Comparison of ENCODE assay signal across 33 cellular contexts in the genomic region with DNA sequence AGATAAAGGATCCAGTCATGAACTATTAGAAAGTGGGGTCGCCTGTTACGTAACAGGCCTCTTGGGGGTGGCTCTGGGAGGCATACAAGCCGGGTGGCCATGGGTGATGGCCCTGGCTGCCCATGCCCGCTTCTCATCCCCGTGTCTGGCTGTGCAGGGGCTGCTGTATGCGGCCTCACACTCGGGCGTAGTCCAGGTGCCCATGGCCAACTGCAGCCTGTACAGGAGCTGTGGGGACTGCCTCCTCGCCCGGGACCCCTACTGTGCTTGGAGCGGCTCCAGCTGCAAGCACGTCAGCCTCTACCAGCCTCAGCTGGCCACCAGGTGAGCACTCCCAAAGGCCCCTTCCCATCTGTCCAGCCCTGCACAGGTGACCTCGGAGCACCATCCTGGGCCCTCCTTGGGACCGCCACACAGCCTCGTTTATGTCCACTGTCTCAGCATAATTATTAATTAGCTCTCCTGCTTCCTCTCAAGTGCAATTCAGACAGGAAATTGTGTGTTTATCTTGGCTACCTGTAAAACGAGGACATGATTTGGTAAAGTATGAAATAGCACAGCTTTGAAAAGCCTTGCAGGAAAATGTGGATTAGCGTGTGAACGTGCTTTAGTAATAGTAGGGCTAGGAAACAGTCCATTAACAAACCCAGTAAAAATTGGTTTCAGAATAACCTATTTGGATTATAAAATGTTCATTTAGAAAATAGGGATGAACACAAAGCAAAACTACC. TPM values are rescaled to one million over a fixed set of nuclear protein-coding genes. Genes with fewer than 3 reads are reported as not detected.
DNase-seq lines count a peak whose midpoint lies in the region; ATAC-seq, FAIRE-seq and TF ChIP-seq lines count a peak whose summit lies in the region.
"Had no signal": no experiment of that assay in that cellular context is flagged by ENCODE, and none has a peak within 500 bp of the region (broad histone marks: within the 10 kb centered on the region; RNA-seq: fewer than 3 reads in every experiment).

No MANE protein-coding gene starts in this region.

- no peak overlapping the region for H4K91ac ChIP-seq in trophoblast cell (ENCODE audit: low read depth, low read length)

- H3K4ac ChIP-seq in trophoblast cell (ENCODE audit: low read depth, low read length) = no peak overlapping the region

- H3K9me3 ChIP-seq in upper lobe of right lung (no peaks in the 10 kb centered on the region), trophoblast cell (ENCODE audit: insufficient read depth, low read depth, low read length) (peaks cover 3% of the 10 kb centered on the region), HepG2 (ENCODE audit: low read length) (no peaks in the 10 kb centered on the region)
- H3K9me3 ChIP-seq: gastroesophageal sphincter, lower lobe of right lung, psoas muscle, sigmoid colon, stomach, thyroid gland had no signal

- CTCF ChIA-PET in RWPE1 (lab: Yijun Ruan, JAX) (interaction anchor here (0.6 kb wide), 1 partner anchor 14 kb away, joined by 3 read pairs; no protein-coding TSS in a partner anchor), HepG2 (lab: Yijun Ruan, JAX; ENCODE audit: low intra/inter-chr PET ratio, low total read pairs) (no interaction called here)

- no peak overlapping the region for H2BK12ac ChIP-seq in trophoblast cell (ENCODE audit: low read length)

- peak overlapping the region; percentile 60 for H3K27ac ChIP-seq in RWPE1
- no peak overlapping the region for H3K27ac ChIP-seq in upper lobe of right lung
- H3K27ac ChIP-seq in trophoblast cell (ENCODE audit: low read depth, low read length) = no peak overlapping the region
- H3K27ac ChIP-seq in HepG2 (ENCODE audit: extremely low read length, insufficient read depth, low read length) = no peak overlapping the region
- H3K27ac ChIP-seq: gastroesophageal sphincter, hepatocyte, lower lobe of right lung, psoas muscle, sigmoid colon, stomach, thyroid gland had no signal

- no peak for ATAC-seq in natural killer cell
- no peak for ATAC-seq in natural killer cell treated with Interleukin-12 subunit alpha and Interleukin-12 subunit beta and Interleukin-15 and Interleukin-18, amount 100 ng/mL, for 72 hours
- peak; percentile 2 for ATAC-seq in upper lobe of right lung
- no peak for ATAC-seq in HepG2
- ATAC-seq: activated CD8-positive, alpha-beta T cell treated with anti-CD3 and anti-CD28 coated beads for 36 hours; gastroesophageal sphincter; naive thymus-derived CD4-positive, alpha-beta T cell; PC-3; psoas muscle; SK-N-SH treated with all-trans-retinoic acid at 6 μM for 48 hours had no signal

- no peaks in the 10 kb centered on the region for H3K27me3 Mint-ChIP-seq in natural killer cell (ENCODE audit: low read depth in 2 of 2)
- no peaks in the 10 kb centered on the region for H3K27me3 Mint-ChIP-seq in natural killer cell treated with Interleukin-12 subunit alpha and Interleukin-12 subunit beta and Interleukin-15 and Interleukin-18, amount 100 ng/mL, for 72 hours
- H3K27me3 Mint-ChIP-seq: activated CD8-positive, alpha-beta T cell treated with anti-CD3 and anti-CD28 coated beads for 36 hours; naive thymus-derived CD4-positive, alpha-beta T cell had no signal

- DNase-seq in natural killer cell (no peak), NCI-H345 (lab: John Stamatoyannopoulos, UW) (peak; percentile 79), RWPE1 (ENCODE audit: low spot score) (no peak), upper lobe of right lung (no peak), trophoblast cell (no peak), NCI-H1694 (lab: John Stamatoyannopoulos, UW) (no peak), HepG2 (ENCODE audit: low spot score) (no peak)
- DNase-seq in natural killer cell treated with Interleukin-12 subunit alpha and Interleukin-12 subunit beta and Interleukin-15 and Interleukin-18, amount 100 ng/mL, for 72 hours (ENCODE audit: low spot score) = no peak
- DNase-seq: activated CD8-positive, alpha-beta memory T cell treated with anti-CD3 and anti-CD28 coated beads, Interleukin-2, amount 50 U/mL, for 48 hours; activated CD8-positive, alpha-beta T cell treated with anti-CD3 and anti-CD28 coated beads for 36 hours; activated naive CD4-positive, alpha-beta T cell treated with anti-CD3 and anti-CD28 coated beads, Interleukin-2, amount 50 U/mL, for 16 hours; DMS53; lower lobe of right lung; MV-4-11; naive thymus-derived CD4-positive, alpha-beta T cell; NCI-H446 treated with DMSO at 0.1 percent for 48 hours; nucleus accumbens; PC-3; psoas muscle; Right ventricle myocardium superior; sigmoid colon; stimulated activated CD4-positive, alpha-beta T cell treated with anti-CD3 and anti-CD28 coated beads, Interleukin-12 subunit alpha, Interleukin-12 subunit beta, amount 100 ng/mL, for 4 hours; stimulated activated CD4-positive, alpha-beta T cell treated with anti-CD3 and anti-CD28 coated beads, Interleukin-2, amount 100 ng/mL, for 48 hours; stomach; T-helper 2 cell; thyroid gland had no signal

- H2BK120ac ChIP-seq in trophoblast cell (ENCODE audit: insufficient read depth, low read length, poor library complexity) = no peak overlapping the region

- no peak overlapping the region for H2AK5ac ChIP-seq in trophoblast cell (ENCODE audit: low read length)

- BruUV-seq in HepG2 (replicated peaks; lab: Mats Ljungman, UMichigan) = no TSS peak

- FAIRE-seq in HepG2 (lab: Jason Lieb, UNC) = no peak
- FAIRE-seq: colon, GM12891 had no signal

- H3K36me3 Mint-ChIP-seq in natural killer cell = no peaks in the 10 kb centered on the region
- peaks cover 4% of the 10 kb centered on the region for H3K36me3 Mint-ChIP-seq in natural killer cell treated with Interleukin-12 subunit alpha and Interleukin-12 subunit beta and Interleukin-15 and Interleukin-18, amount 100 ng/mL, for 72 hours

- H4K12ac ChIP-seq in trophoblast cell (ENCODE audit: low read depth, low read length) = no peak overlapping the region

- no peaks in the 10 kb centered on the region for H3K79me1 ChIP-seq in trophoblast cell (ENCODE audit: low read length)

- no peak overlapping the region for H3K4me3 ChIP-seq in upper lobe of right lung
- no peak overlapping the region for H3K4me3 ChIP-seq in trophoblast cell (ENCODE audit: low read depth, low read length)
- no peak overlapping the region for H3K4me3 ChIP-seq in HepG2 (replicated peaks in 1 of 3; ENCODE audit: insufficient read depth in 1 of 3, low read depth in 2 of 3, low read length in 3 of 3)
- H3K4me3 ChIP-seq: gastroesophageal sphincter, hepatocyte, lower lobe of right lung, psoas muscle, sigmoid colon, stomach, thyroid gland had no signal

- no peak overlapping the region for H3K23ac ChIP-seq in trophoblast cell (ENCODE audit: low read length)

- no peak for TF ChIP-seq EP300 in HepG2 (IDR thresholded peaks at IDR 0.05; ENCODE audit: low read depth in 2 of 2, low read length in 2 of 2)
- no peak for TF ChIP-seq EP300 in HepG2 (CRISPR knock-in tag; IDR thresholded peaks at IDR 0.05; ENCODE audit: borderline replicate concordance)

- H3K4me1 ChIP-seq in upper lobe of right lung (peaks cover 13% of the 10 kb centered on the region), trophoblast cell (ENCODE audit: control insufficient read depth in 1 of 2, insufficient read depth in 2 of 2, low read length in 2 of 2) (no peaks in the 10 kb centered on the region), HepG2 (ENCODE audit: insufficient read depth, low read length) (no peaks in the 10 kb centered on the region)

- H3K27ac Mint-ChIP-seq in natural killer cell = no peak overlapping the region
- H3K27ac Mint-ChIP-seq in natural killer cell treated with Interleukin-12 subunit alpha and Interleukin-12 subunit beta and Interleukin-15 and Interleukin-18, amount 100 ng/mL, for 72 hours = no peak overlapping the region
- H3K27ac Mint-ChIP-seq: activated CD8-positive, alpha-beta T cell treated with anti-CD3 and anti-CD28 coated beads for 36 hours had no signal

- no peak overlapping the region for H2BK5ac ChIP-seq in trophoblast cell (ENCODE audit: low read depth, low read length, poor library complexity)

- no peak for TF ChIP-seq RAD21 in HepG2 (CRISPR knock-in tag; IDR thresholded peaks at IDR 0.05)

- intact Hi-C loops in natural killer cell (cut with micrococcal nuclease) = no loop called here
- intact Hi-C loops in upper lobe of right lung (cut with DNase I) = no loop called here
- intact Hi-C loops in HepG2 (cut with micrococcal nuclease; ENCODE audit: unreplicated experiment) = no loop called here

- H3K9ac ChIP-seq in trophoblast cell (ENCODE audit: low read length) (no peak overlapping the region), HepG2 (ENCODE audit: insufficient read depth, low read depth, low read length) (no peak overlapping the region)

- H3K27me3 ChIP-seq in upper lobe of right lung (no peaks in the 10 kb centered on the region), trophoblast cell (ENCODE audit: insufficient read depth, low read length) (no peaks in the 10 kb centered on the region), HepG2 (ENCODE audit: control insufficient read depth in 1 of 2, insufficient read depth in 2 of 2, low read length in 2 of 2) (no peaks in the 10 kb centered on the region)
- H3K27me3 ChIP-seq: gastroesophageal sphincter, hepatocyte, sigmoid colon, stomach, thyroid gland had no signal

- no peak overlapping the region for H3K14ac ChIP-seq in trophoblast cell (ENCODE audit: low read length)

- no peak overlapping the region for H4K8ac ChIP-seq in trophoblast cell (ENCODE audit: low read depth, low read length)

- peaks cover 9 to 18% of the 10 kb centered on the region in 2 donors for H3K4me1 Mint-ChIP-seq in natural killer cell
- H3K4me1 Mint-ChIP-seq in natural killer cell treated with Interleukin-12 subunit alpha and Interleukin-12 subunit beta and Interleukin-15 and Interleukin-18, amount 100 ng/mL, for 72 hours (ENCODE audit: low read depth in 2 of 2) = peaks cover 3 to 6% of the 10 kb centered on the region in 2 donors

- TF ChIP-seq POLR2A in HepG2 (IDR thresholded peaks at IDR 0.05; ENCODE audit: insufficient read depth in 1 of 2, low read depth in 2 of 2, low read length in 2 of 2) = no peak

- no peaks in the 10 kb centered on the region for H4K20me1 ChIP-seq in HepG2 (ENCODE audit: insufficient read depth, low read length)

- no peak overlapping the region for H3K18ac ChIP-seq in trophoblast cell (ENCODE audit: low read length)

- peak overlapping the region; percentile 13 for H3K4me3 Mint-ChIP-seq in natural killer cell
- H3K4me3 Mint-ChIP-seq in natural killer cell treated with Interleukin-12 subunit alpha and Interleukin-12 subunit beta and Interleukin-15 and Interleukin-18, amount 100 ng/mL, for 72 hours = no peak overlapping the region
- H3K4me3 Mint-ChIP-seq: activated CD8-positive, alpha-beta T cell treated with anti-CD3 and anti-CD28 coated beads for 36 hours; naive thymus-derived CD4-positive, alpha-beta T cell had no signal

- no CpG with 5 or more reads among the region's 18 CpGs for WGBS in trophoblast cell (ENCODE audit: extremely low coverage, insufficient coverage, insufficient read length)
- WGBS in HepG2 (ENCODE audit: low lambda C conversion rate) = 98% methylated on average over 16 of the region's 18 CpGs

- POLR2A ChIA-PET in RWPE1 (lab: Yijun Ruan, JAX; ENCODE audit: low non-redundant PET) = no interaction called here
- POLR2A ChIA-PET in HepG2 (lab: Yijun Ruan, JAX) = no interaction called here

- no peaks in the 10 kb centered on the region for H3K9me3 Mint-ChIP-seq in natural killer cell
- H3K9me3 Mint-ChIP-seq in natural killer cell treated with Interleukin-12 subunit alpha and Interleukin-12 subunit beta and Interleukin-15 and Interleukin-18, amount 100 ng/mL, for 72 hours = no peaks in the 10 kb centered on the region
- H3K9me3 Mint-ChIP-seq: activated CD8-positive, alpha-beta T cell treated with anti-CD3 and anti-CD28 coated beads for 36 hours had no signal

- TF ChIP-seq CTCF in natural killer cell (IDR thresholded peaks at IDR 0.05) (no peak), RWPE1 (conservative IDR thresholded peaks at IDR 0.05; ENCODE audit: low read depth) (no peak), upper lobe of right lung (IDR thresholded peaks at IDR 0.05) (no peak), HepG2 (CRISPR knock-in tag; IDR thresholded peaks at IDR 0.05) (no peak)

- in situ Hi-C loops in HepG2 (cut with HindIII; ENCODE audit: extremely low pct_ligation_motif_present, low pct_unique_long_range_greater_than_20kb) = no loop called here

- H2AFZ ChIP-seq in trophoblast cell (ENCODE audit: insufficient read depth, low read length, poor library complexity) (no peak overlapping the region), HepG2 (ENCODE audit: low read length) (no peak overlapping the region)
- H2AFZ ChIP-seq: hepatocyte had no signal

- H3K36me3 ChIP-seq in upper lobe of right lung (peaks cover 89% of the 10 kb centered on the region), trophoblast cell (ENCODE audit: control insufficient read depth in 1 of 2, insufficient read depth in 2 of 2, low read length in 2 of 2) (peaks cover 52 to 63% of the 10 kb centered on the region in 2 experiments), HepG2 (replicated peaks in 1 of 2; ENCODE audit: control insufficient read depth in 1 of 2, insufficient read depth in 2 of 2, low read length in 2 of 2) (peaks cover 18 to 56% of the 10 kb centered on the region in 2 experiments)

- H3K4me2 ChIP-seq in trophoblast cell (ENCODE audit: low read length) (no peak overlapping the region), HepG2 (ENCODE audit: low read depth, low read length) (no peak overlapping the region)
- H3K4me2 ChIP-seq: hepatocyte had no signal

- H3K79me2 ChIP-seq in trophoblast cell (ENCODE audit: control insufficient read depth, insufficient read depth, low read length, poor library complexity) (no peaks in the 10 kb centered on the region), HepG2 (ENCODE audit: insufficient read depth, low read length) (no peaks in the 10 kb centered on the region)
- H3K79me2 ChIP-seq: hepatocyte had no signal

RNA-seq across cellular contexts. Expression of gene CIB1, which starts 8.1 kb away (rescaled TPM):
- 100 to 1,000 TPM; 136 to 209 (median 154) TPM for total RNA-seq in natural killer cell
- total RNA-seq in natural killer cell treated with Interleukin-12 subunit alpha and Interleukin-12 subunit beta and Interleukin-15 and Interleukin-18, amount 100 ng/mL, for 72 hours = 100 to 1,000 TPM in 1 of 2 donors, 10 to 100 TPM in 1; 86.1 to 119 TPM
- total RNA-seq in upper lobe of right lung = 62.8 TPM
- polyA plus RNA-seq in trophoblast cell (2013) = 32.9 and 34.6 TPM in 2 replicates
- 38.7 and 52.4 TPM in 2 replicates for total RNA-seq in HepG2 (2016; rRNA removed; fragmentation: Illumina TruSeq; extraction: Trizol)
- 18.8 and 20.6 TPM in 2 replicates for total RNA-seq in HepG2 (2016; cell fraction: cytosol; rRNA removed; fragmentation: Illumina TruSeq; extraction: Trizol; ENCODE audit: low read depth)
- 43.1 and 52.3 TPM in 2 replicates for total RNA-seq in HepG2 (2016; cell fraction: insoluble cytoplasmic fraction; rRNA removed; fragmentation: Illumina TruSeq; extraction: Trizol)
- 30.4 and 35.8 TPM in 2 replicates for total RNA-seq in HepG2 (2016; cell fraction: membrane; rRNA removed; fragmentation: Illumina TruSeq; extraction: Trizol)
- 22.1 and 24.2 TPM in 2 replicates for total RNA-seq in HepG2 (2016; cell fraction: nucleus; rRNA removed; fragmentation: Illumina TruSeq; extraction: Trizol)
- 72.7 and 73.6 TPM in 2 replicates for polyA plus RNA-seq in HepG2 (2011; rRNA removed)
- 50.7 and 83.9 TPM in 2 replicates for polyA plus RNA-seq in HepG2 (2011; cell fraction: cytosol; rRNA removed)
- polyA plus RNA-seq in HepG2 (2011; cell fraction: nucleus; rRNA removed) = 47.6 and 49.0 TPM in 2 replicates
- 22.9 and 33.8 TPM in 2 replicates for polyA plus RNA-seq in HepG2 (2012)
- polyA plus RNA-seq in HepG2 (2016; cell fraction: cytosol; fragmentation: Illumina TruSeq; extraction: Trizol; ENCODE audit: low read depth) = 38.0 and 44.9 TPM in 2 replicates
- 88.2 and 89.6 TPM in 2 replicates for polyA plus RNA-seq in HepG2 (2016; cell fraction: insoluble cytoplasmic fraction; fragmentation: Illumina TruSeq; extraction: Trizol; ENCODE audit: low read depth)
- polyA plus RNA-seq in HepG2 (2016; cell fraction: membrane; fragmentation: Illumina TruSeq; extraction: Trizol; ENCODE audit: low read depth) = 44.3 and 53.1 TPM in 2 replicates
- polyA plus RNA-seq in HepG2 (2016; cell fraction: nucleus; fragmentation: Illumina TruSeq; extraction: Trizol; ENCODE audit: insufficient read depth, low read depth) = 71.0 and 73.3 TPM in 2 replicates
- 45.8 and 91.0 TPM in 2 replicates for polyA minus RNA-seq in HepG2 (2011; rRNA and poly(A)+ RNA removed; ENCODE audit: low replicate concordance)
- polyA minus RNA-seq in HepG2 (2011; cell fraction: cytosol; rRNA and poly(A)+ RNA removed) = 10.3 and 12.9 TPM in 2 replicates
- 5.7 TPM in 2 replicates for polyA minus RNA-seq in HepG2 (2011; cell fraction: nucleus; rRNA and poly(A)+ RNA removed)

RNA-seq across cellular contexts. Expression of gene GDPGP1, which starts 8.3 kb away (rescaled TPM):
- total RNA-seq in natural killer cell = 10 to 100 TPM in 1 of 3 donors, 1 to 10 TPM in 2; 7.8 to 11.1 (median 9.5) TPM
- 10 to 100 TPM in 1 of 2 donors, 1 to 10 TPM in 1; 9.6 to 10.0 TPM for total RNA-seq in natural killer cell treated with Interleukin-12 subunit alpha and Interleukin-12 subunit beta and Interleukin-15 and Interleukin-18, amount 100 ng/mL, for 72 hours
- total RNA-seq in upper lobe of right lung = 11.2 TPM
- 1.3 and 1.5 TPM in 2 replicates for polyA plus RNA-seq in trophoblast cell (2013)
- total RNA-seq in HepG2 (2016; rRNA removed; fragmentation: Illumina TruSeq; extraction: Trizol) = 4.3 and 5.0 TPM in 2 replicates
- 1.2 TPM in 2 replicates for total RNA-seq in HepG2 (2016; cell fraction: cytosol; rRNA removed; fragmentation: Illumina TruSeq; extraction: Trizol; ENCODE audit: low read depth)
- 5.0 and 6.6 TPM in 2 replicates for total RNA-seq in HepG2 (2016; cell fraction: insoluble cytoplasmic fraction; rRNA removed; fragmentation: Illumina TruSeq; extraction: Trizol)
- total RNA-seq in HepG2 (2016; cell fraction: membrane; rRNA removed; fragmentation: Illumina TruSeq; extraction: Trizol) = 2.4 and 2.8 TPM in 2 replicates
- 4.7 and 4.8 TPM in 2 replicates for total RNA-seq in HepG2 (2016; cell fraction: nucleus; rRNA removed; fragmentation: Illumina TruSeq; extraction: Trizol)
- 1.5 and 2.2 TPM in 2 replicates for polyA plus RNA-seq in HepG2 (2011; rRNA removed)
- 0.83 and 1.3 TPM in 2 replicates for polyA plus RNA-seq in HepG2 (2011; cell fraction: cytosol; rRNA removed)
- polyA plus RNA-seq in HepG2 (2011; cell fraction: nucleus; rRNA removed) = 6.5 and 7.4 TPM in 2 replicates
- polyA plus RNA-seq in HepG2 (2012) = 0.84 and 1.2 TPM in 2 replicates
- polyA plus RNA-seq in HepG2 (2016; cell fraction: cytosol; fragmentation: Illumina TruSeq; extraction: Trizol; ENCODE audit: low read depth) = 0.17 and 0.42 TPM in 2 replicates
- polyA plus RNA-seq in HepG2 (2016; cell fraction: insoluble cytoplasmic fraction; fragmentation: Illumina TruSeq; extraction: Trizol; ENCODE audit: low read depth) = 2.4 and 3.1 TPM in 2 replicates
- 0.72 and 0.86 TPM in 2 replicates for polyA plus RNA-seq in HepG2 (2016; cell fraction: membrane; fragmentation: Illumina TruSeq; extraction: Trizol; ENCODE audit: low read depth)
- 2.7 and 3.3 TPM in 2 replicates for polyA plus RNA-seq in HepG2 (2016; cell fraction: nucleus; fragmentation: Illumina TruSeq; extraction: Trizol; ENCODE audit: insufficient read depth, low read depth)
- 18.9 and 23.4 TPM in 2 replicates for polyA minus RNA-seq in HepG2 (2011; rRNA and poly(A)+ RNA removed; ENCODE audit: low replicate concordance)
- polyA minus RNA-seq in HepG2 (2011; cell fraction: cytosol; rRNA and poly(A)+ RNA removed) = 1.2 and 3.0 TPM in 2 replicates
- polyA minus RNA-seq in HepG2 (2011; cell fraction: nucleus; rRNA and poly(A)+ RNA removed) = 12.5 and 15.4 TPM in 2 replicates

RNA-seq across cellular contexts. Expression of gene TTLL13, which starts 23.7 kb away (rescaled TPM):
- 1 to 10 TPM in 2 of 3 donors, under 1 TPM in 1; 0.18 to 2.2 (median 1.2) TPM for total RNA-seq in natural killer cell
- under 1 TPM in 1 of 2 donors, not detected in 1; 0.36 TPM for total RNA-seq in natural killer cell treated with Interleukin-12 subunit alpha and Interleukin-12 subunit beta and Interleukin-15 and Interleukin-18, amount 100 ng/mL, for 72 hours
- not detected for total RNA-seq in upper lobe of right lung
- 0.05 and 0.06 TPM in 2 replicates for polyA plus RNA-seq in trophoblast cell (2013)
- 0.29 TPM in 1 of 2 replicates, not detected in the other for total RNA-seq in HepG2 (2016; rRNA removed; fragmentation: Illumina TruSeq; extraction: Trizol)
- total RNA-seq in HepG2 (2016; cell fraction: cytosol; rRNA removed; fragmentation: Illumina TruSeq; extraction: Trizol; ENCODE audit: low read depth) = 0.09 TPM in 1 of 2 replicates, not detected in the other
- 0.11 TPM in 1 of 2 replicates, not detected in the other for total RNA-seq in HepG2 (2016; cell fraction: insoluble cytoplasmic fraction; rRNA removed; fragmentation: Illumina TruSeq; extraction: Trizol)
- total RNA-seq in HepG2 (2016; cell fraction: membrane; rRNA removed; fragmentation: Illumina TruSeq; extraction: Trizol) = 0.21 TPM in 1 of 2 replicates, not detected in the other
- 0.25 TPM in 1 of 2 replicates, not detected in the other for total RNA-seq in HepG2 (2016; cell fraction: nucleus; rRNA removed; fragmentation: Illumina TruSeq; extraction: Trizol)
- 0.07 and 0.08 TPM in 2 replicates for polyA plus RNA-seq in HepG2 (2011; rRNA removed)
- polyA plus RNA-seq in HepG2 (2011; cell fraction: cytosol; rRNA removed) = 0.04 and 0.14 TPM in 2 replicates
- polyA plus RNA-seq in HepG2 (2011; cell fraction: nucleus; rRNA removed) = 0.21 and 0.51 TPM in 2 replicates
- not detected in 2 replicates for polyA plus RNA-seq in HepG2 (2012)
- not detected in 2 replicates for polyA plus RNA-seq in HepG2 (2016; cell fraction: cytosol; fragmentation: Illumina TruSeq; extraction: Trizol; ENCODE audit: low read depth)
- not detected in 2 replicates for polyA plus RNA-seq in HepG2 (2016; cell fraction: insoluble cytoplasmic fraction; fragmentation: Illumina TruSeq; extraction: Trizol; ENCODE audit: low read depth)
- 0.09 TPM in 1 of 2 replicates, not detected in the other for polyA plus RNA-seq in HepG2 (2016; cell fraction: membrane; fragmentation: Illumina TruSeq; extraction: Trizol; ENCODE audit: low read depth)
- polyA plus RNA-seq in HepG2 (2016; cell fraction: nucleus; fragmentation: Illumina TruSeq; extraction: Trizol; ENCODE audit: insufficient read depth, low read depth) = 0.28 TPM in 1 of 2 replicates, not detected in the other
- polyA minus RNA-seq in HepG2 (2011; rRNA and poly(A)+ RNA removed; ENCODE audit: low replicate concordance) = not detected in 2 replicates
- not detected in 2 replicates for polyA minus RNA-seq in HepG2 (2011; cell fraction: cytosol; rRNA and poly(A)+ RNA removed)
- 0.26 TPM in 1 of 2 replicates, not detected in the other for polyA minus RNA-seq in HepG2 (2011; cell fraction: nucleus; rRNA and poly(A)+ RNA removed)
- total RNA-seq: A673, hepatocyte, LHCN-M2, lower lobe of right lung, PC-3, Right ventricle myocardium superior, sigmoid colon, stomach had no signal
- polyA plus RNA-seq: hepatocyte; naive thymus-derived CD4-positive, alpha-beta T cell had no signal

RNA-seq across cellular contexts. Expression of gene SEMA4B, which starts 24.5 kb away (rescaled TPM):
- total RNA-seq in natural killer cell (10 to 100 TPM; 13.1 to 28.1 (median 25.0) TPM), upper lobe of right lung (48.7 TPM), HepG2 (2016; rRNA removed; fragmentation: Illumina TruSeq; extraction: Trizol) (1.3 and 2.1 TPM in 2 replicates)
- 1 to 10 TPM; 9.2 to 9.7 TPM for total RNA-seq in natural killer cell treated with Interleukin-12 subunit alpha and Interleukin-12 subunit beta and Interleukin-15 and Interleukin-18, amount 100 ng/mL, for 72 hours
- 20.8 and 21.0 TPM in 2 replicates for polyA plus RNA-seq in trophoblast cell (2013)
- 2.8 and 3.6 TPM in 2 replicates for total RNA-seq in HepG2 (2016; cell fraction: cytosol; rRNA removed; fragmentation: Illumina TruSeq; extraction: Trizol; ENCODE audit: low read depth)
- 1.8 and 2.7 TPM in 2 replicates for total RNA-seq in HepG2 (2016; cell fraction: insoluble cytoplasmic fraction; rRNA removed; fragmentation: Illumina TruSeq; extraction: Trizol)
- 1.5 and 1.8 TPM in 2 replicates for total RNA-seq in HepG2 (2016; cell fraction: membrane; rRNA removed; fragmentation: Illumina TruSeq; extraction: Trizol)
- 4.4 and 5.3 TPM in 2 replicates for total RNA-seq in HepG2 (2016; cell fraction: nucleus; rRNA removed; fragmentation: Illumina TruSeq; extraction: Trizol)
- 17.0 and 31.8 TPM in 2 replicates for polyA plus RNA-seq in HepG2 (2011; rRNA removed)
- 11.3 and 13.8 TPM in 2 replicates for polyA plus RNA-seq in HepG2 (2011; cell fraction: cytosol; rRNA removed)
- 63.8 and 71.1 TPM in 2 replicates for polyA plus RNA-seq in HepG2 (2011; cell fraction: nucleus; rRNA removed)
- 11.2 and 22.4 TPM in 2 replicates for polyA plus RNA-seq in HepG2 (2012)
- polyA plus RNA-seq in HepG2 (2016; cell fraction: cytosol; fragmentation: Illumina TruSeq; extraction: Trizol; ENCODE audit: low read depth) = 0.40 and 0.47 TPM in 2 replicates
- polyA plus RNA-seq in HepG2 (2016; cell fraction: insoluble cytoplasmic fraction; fragmentation: Illumina TruSeq; extraction: Trizol; ENCODE audit: low read depth) = 2.0 and 2.2 TPM in 2 replicates
- 0.70 and 1.2 TPM in 2 replicates for polyA plus RNA-seq in HepG2 (2016; cell fraction: membrane; fragmentation: Illumina TruSeq; extraction: Trizol; ENCODE audit: low read depth)
- polyA plus RNA-seq in HepG2 (2016; cell fraction: nucleus; fragmentation: Illumina TruSeq; extraction: Trizol; ENCODE audit: insufficient read depth, low read depth) = 14.4 and 14.8 TPM in 2 replicates
- polyA minus RNA-seq in HepG2 (2011; rRNA and poly(A)+ RNA removed; ENCODE audit: low replicate concordance) = 42.2 and 71.8 TPM in 2 replicates
- polyA minus RNA-seq in HepG2 (2011; cell fraction: cytosol; rRNA and poly(A)+ RNA removed) = 25.4 and 35.9 TPM in 2 replicates
- 35.4 and 39.4 TPM in 2 replicates for polyA minus RNA-seq in HepG2 (2011; cell fraction: nucleus; rRNA and poly(A)+ RNA removed)

RNA-seq across cellular contexts. Expression of gene NGRN, which starts 39.8 kb away (rescaled TPM):
- total RNA-seq in natural killer cell (10 to 100 TPM; 33.4 to 43.5 (median 33.5) TPM), upper lobe of right lung (75.0 TPM), HepG2 (2016; rRNA removed; fragmentation: Illumina TruSeq; extraction: Trizol) (63.7 and 77.7 TPM in 2 replicates)
- total RNA-seq in natural killer cell treated with Interleukin-12 subunit alpha and Interleukin-12 subunit beta and Interleukin-15 and Interleukin-18, amount 100 ng/mL, for 72 hours = 10 to 100 TPM; 22.8 to 36.5 TPM
- polyA plus RNA-seq in trophoblast cell (2013) = 53.6 and 53.7 TPM in 2 replicates
- 11.5 and 13.8 TPM in 2 replicates for total RNA-seq in HepG2 (2016; cell fraction: cytosol; rRNA removed; fragmentation: Illumina TruSeq; extraction: Trizol; ENCODE audit: low read depth)
- 60.1 and 83.0 TPM in 2 replicates for total RNA-seq in HepG2 (2016; cell fraction: insoluble cytoplasmic fraction; rRNA removed; fragmentation: Illumina TruSeq; extraction: Trizol)
- total RNA-seq in HepG2 (2016; cell fraction: membrane; rRNA removed; fragmentation: Illumina TruSeq; extraction: Trizol) = 39.4 and 40.9 TPM in 2 replicates
- total RNA-seq in HepG2 (2016; cell fraction: nucleus; rRNA removed; fragmentation: Illumina TruSeq; extraction: Trizol) = 26.7 and 28.3 TPM in 2 replicates
- polyA plus RNA-seq in HepG2 (2011; rRNA removed) = 39.8 and 44.2 TPM in 2 replicates
- polyA plus RNA-seq in HepG2 (2011; cell fraction: cytosol; rRNA removed) = 31.8 and 47.0 TPM in 2 replicates
- 12.2 and 16.6 TPM in 2 replicates for polyA plus RNA-seq in HepG2 (2011; cell fraction: nucleus; rRNA removed)
- polyA plus RNA-seq in HepG2 (2012) = 42.4 and 48.2 TPM in 2 replicates
- 13.2 and 14.3 TPM in 2 replicates for polyA plus RNA-seq in HepG2 (2016; cell fraction: cytosol; fragmentation: Illumina TruSeq; extraction: Trizol; ENCODE audit: low read depth)
- 79.7 and 93.5 TPM in 2 replicates for polyA plus RNA-seq in HepG2 (2016; cell fraction: insoluble cytoplasmic fraction; fragmentation: Illumina TruSeq; extraction: Trizol; ENCODE audit: low read depth)
- polyA plus RNA-seq in HepG2 (2016; cell fraction: membrane; fragmentation: Illumina TruSeq; extraction: Trizol; ENCODE audit: low read depth) = 29.5 and 31.6 TPM in 2 replicates
- polyA plus RNA-seq in HepG2 (2016; cell fraction: nucleus; fragmentation: Illumina TruSeq; extraction: Trizol; ENCODE audit: insufficient read depth, low read depth) = 39.0 and 42.2 TPM in 2 replicates
- 32.4 and 58.8 TPM in 2 replicates for polyA minus RNA-seq in HepG2 (2011; rRNA and poly(A)+ RNA removed; ENCODE audit: low replicate concordance)
- 15.7 and 19.1 TPM in 2 replicates for polyA minus RNA-seq in HepG2 (2011; cell fraction: cytosol; rRNA and poly(A)+ RNA removed)
- 11.7 and 13.3 TPM in 2 replicates for polyA minus RNA-seq in HepG2 (2011; cell fraction: nucleus; rRNA and poly(A)+ RNA removed)
